ENCODE assay signal across 8 cellular contexts in genomic region chr1:108962681-108963051, GRCh38. TPM values are rescaled to one million over a fixed set of nuclear protein-coding genes. Genes with fewer than 3 reads are reported as not detected.
DNase-seq lines count a peak whose midpoint lies in the region; ATAC-seq, FAIRE-seq and TF ChIP-seq lines count a peak whose summit lies in the region.

No MANE protein-coding gene starts in this region.

- H3K4me1 ChIP-seq in heart left ventricle, result peaks cover 0 to 30% (median 14%) of the 10 kb centered on the region in 12 donors

- H3K36me3 ChIP-seq in heart left ventricle, result peaks cover 0 to 16% (median 3%) of the 10 kb centered on the region in 9 donors

- intact Hi-C loops in heart left ventricle (cut with DNase I), result loop anchor here in 7 of 10 donors (2.0 to 10.0 kb wide), 3 partner anchors 150 to 152 kb away; partner anchors contain the start of gene ELAPOR1 (in 6 of the 7)

- TF ChIP-seq POLR2A in heart left ventricle (IDR thresholded peaks at IDR 0.05) (no peak), GM12892 (IDR thresholded peaks at IDR 0.05; ENCODE audit: low read depth, low read length) (no peak)

- peaks cover 37% of the 10 kb centered on the region for H3K4me1 Mint-ChIP-seq in activated T-cell treated with anti-CD3 and anti-CD28 coated beads, Interleukin-2, amount 50 U/mL, for 4 hours (ENCODE audit: low read depth)

- H3K27me3 Mint-ChIP-seq in activated T-cell treated with anti-CD3 and anti-CD28 coated beads, Interleukin-2, amount 50 U/mL, for 4 hours (ENCODE audit: low read depth), result no peaks in the 10 kb centered on the region

- H3K27me3 ChIP-seq in heart left ventricle, result no peaks in the 10 kb centered on the region

- H3K4me3 Mint-ChIP-seq in activated T-cell treated with anti-CD3 and anti-CD28 coated beads, Interleukin-2, amount 50 U/mL, for 4 hours, result peak overlapping the region; percentile 86

- WGBS in heart left ventricle, 4 donors, result 16 to 28% (median 20%) methylated on average over 12 of the region's 12 CpGs

- H3K27ac ChIP-seq in heart left ventricle, result peak overlapping the region; percentile 85 to 99 (median 96)

- no peak for TF ChIP-seq RAD21 in Ishikawa (IDR thresholded peaks at IDR 0.05; ENCODE audit: low read depth)

- H3K9me3 ChIP-seq in heart left ventricle, result no peaks in the 10 kb centered on the region

- no peak for ATAC-seq in activated T-cell treated with anti-CD3 and anti-CD28 coated beads, Interleukin-2, amount 50 U/mL, for 4 hours
- ATAC-seq in heart left ventricle, result no peak

- FAIRE-seq in GM12892 (lab: Jason Lieb, UNC), result no peak

- TF ChIP-seq EP300 in Ishikawa (IDR thresholded peaks at IDR 0.05; ENCODE audit: borderline replicate concordance), result 0 out of 2 replicates have a peak, but pooled peaks have one; percentile 2

- TF ChIP-seq CTCF in heart left ventricle (IDR thresholded peaks at IDR 0.05), result no peak

- DNase-seq in DMS53 (lab: John Stamatoyannopoulos, UW), result peak; percentile 74
- no peak for DNase-seq in activated T-cell treated with anti-CD3 and anti-CD28 coated beads, Interleukin-2, amount 50 U/mL, for 4 hours
- peak in 2 of 5 donors; percentile 9 to 39 for DNase-seq in heart left ventricle
- DNase-seq in skeletal muscle cell (ENCODE audit: low read depth), result no peak
- no peak for DNase-seq in NK-92 treated with Interleukin-12 subunit alpha and Interleukin-12 subunit beta, amount 100 ng/mL, for 24 hours (lab: John Stamatoyannopoulos, UW)
- no peak for DNase-seq in D341Med (ENCODE audit: low spot score)
- DNase-seq in GM12892 (ENCODE audit: insufficient read length), result no peak

- H3K4me3 ChIP-seq in heart left ventricle (peak overlapping the region; percentile 66 to 87 (median 77)), skeletal muscle cell (ENCODE audit: low read depth, low read length) (peak overlapping the region; percentile 71)

- no peaks in the 10 kb centered on the region for H3K9me3 Mint-ChIP-seq in activated T-cell treated with anti-CD3 and anti-CD28 coated beads, Interleukin-2, amount 50 U/mL, for 4 hours

- peaks cover 16% of the 10 kb centered on the region for H3K36me3 Mint-ChIP-seq in activated T-cell treated with anti-CD3 and anti-CD28 coated beads, Interleukin-2, amount 50 U/mL, for 4 hours (ENCODE audit: insufficient read depth)

TF ChIP-seq in Ishikawa, 13 proteins besides CTCF, POLR2A, EP300 and RAD21:
- TF ChIP-seq EGR1 (IDR thresholded peaks at IDR 0.05), result no peak

RNA-seq across cellular contexts. Expression of gene CLCC1, which starts 0.6 kb away (rescaled TPM):
- 10 to 100 TPM; 18.3 to 19.5 (median 18.4) TPM for total RNA-seq in activated T-cell treated with anti-CD3 and anti-CD28 coated beads, Interleukin-2, amount 50 U/mL, for 4 hours
- total RNA-seq in heart left ventricle, result 10 to 100 TPM; 21.6 to 33.0 (median 27.9) TPM
- polyA plus RNA-seq in heart left ventricle, result 10 to 100 TPM in 1 of 2 donors, 1 to 10 TPM in 1; 7.9 to 19.5 TPM
- polyA plus RNA-seq in GM12892 (2012; ENCODE audit: missing spikeins), result 18.0 TPM
